In the genomic region with DNA sequence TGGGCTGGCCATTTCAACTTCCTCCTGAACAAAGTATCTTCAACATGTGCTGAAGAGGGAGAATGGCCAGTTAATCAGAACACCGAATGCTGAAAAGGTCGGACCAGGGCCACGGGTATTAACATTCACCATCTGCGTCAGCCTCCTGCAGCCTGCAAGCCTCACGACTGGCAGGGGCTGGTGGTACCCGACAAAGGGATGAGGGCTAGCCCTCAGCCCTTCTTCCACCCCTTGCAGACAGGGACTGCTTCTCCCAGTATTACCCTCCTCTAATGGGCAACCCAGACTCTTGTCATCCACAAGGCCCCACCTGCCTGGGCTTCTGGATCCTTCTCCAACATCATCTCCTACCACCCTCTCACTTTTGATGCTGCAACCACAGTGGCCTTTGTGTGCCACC, we compare ENCODE assay signal across 14 cellular contexts.
"Had no signal": no experiment of that assay in that cellular context is flagged by ENCODE, and none has a peak within 500 bp of the region (broad histone marks: within the 10 kb centered on the region; RNA-seq: fewer than 3 reads in every experiment).

No MANE protein-coding gene starts in this region.

- H3K36me3 ChIP-seq: colonic mucosa, sigmoid colon, suprapubic skin, tibial artery, upper lobe of left lung had no signal

- H3K27me3 ChIP-seq: colonic mucosa, suprapubic skin, upper lobe of left lung had no signal

- H3K4me1 ChIP-seq: colonic mucosa, psoas muscle, sigmoid colon, tibial artery, upper lobe of left lung had no signal

- H3K4me3 ChIP-seq: colonic mucosa, psoas muscle, sigmoid colon, skin epidermis, suprapubic skin, tibial artery, upper lobe of left lung had no signal

- H3K9me3 ChIP-seq: colonic mucosa, psoas muscle, sigmoid colon, suprapubic skin, tibial artery, upper lobe of left lung had no signal

- FAIRE-seq: frontal cortex had no signal

- DNase-seq: cerebellar nuclear complex; colonic mucosa; effector CD8-positive, alpha-beta T cell; natural killer cell; psoas muscle; sigmoid colon; stimulated activated CD4-positive, alpha-beta T cell treated with anti-CD3 and anti-CD28 coated beads, Interleukin-4, amount 100 ng/mL, for 4 hours; stimulated activated naive CD4-positive, alpha-beta T cell; tibial artery; upper lobe of left lung had no signal

- ATAC-seq: left lobe of liver, natural killer cell, psoas muscle had no signal

- H3K27ac ChIP-seq: colonic mucosa, psoas muscle, sigmoid colon, suprapubic skin, tibial artery, upper lobe of left lung had no signal
